In the genomic region with DNA sequence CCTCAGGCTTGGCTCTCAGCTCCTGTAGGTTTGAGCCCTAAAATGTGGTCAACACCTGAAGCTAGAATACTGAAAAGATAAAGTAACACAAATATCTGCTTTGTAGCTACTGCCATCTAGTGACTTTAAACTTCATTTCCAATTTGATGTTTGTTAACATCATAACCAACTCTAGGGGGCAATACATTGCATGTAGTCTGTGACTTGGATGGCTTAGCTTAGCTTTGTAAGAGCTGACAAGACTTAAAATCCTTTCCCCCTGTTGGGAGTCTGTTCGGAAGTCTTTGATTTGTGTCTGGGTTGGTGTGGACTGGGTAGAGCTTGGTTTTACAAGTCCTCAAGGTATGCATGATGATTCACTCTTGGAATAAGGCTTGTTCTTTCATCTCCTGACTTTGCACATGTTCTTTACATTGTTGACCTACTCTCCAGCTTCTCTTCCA, we compare ENCODE assay signal across 9 cellular contexts. TPM values are rescaled to one million over a fixed set of nuclear protein-coding genes. Genes with fewer than 3 reads are reported as not detected.
A peak's percentile ranks its signal among the peaks of the same experiment; 100 is the strongest.
DNase-seq lines count a peak whose midpoint lies in the region; ATAC-seq and TF ChIP-seq lines count a peak whose summit lies in the region.
"Had no signal": no experiment of that assay in that cellular context is flagged by ENCODE, and none has a peak within 500 bp of the region (broad histone marks: within the 10 kb centered on the region; RNA-seq: fewer than 3 reads in every experiment).

No MANE protein-coding gene starts in this region.

- H3K36me3 ChIP-seq in HEK293 (ENCODE audit: control insufficient read depth in 2 of 2, insufficient read depth in 1 of 2, low read length in 2 of 2), result no peaks in the 10 kb centered on the region

- POLR2A ChIA-PET in HEK293 (lab: Yijun Ruan, JAX), result no interaction called here

- no peak for DNase-seq in activated CD8-positive, alpha-beta memory T cell treated with anti-CD3 and anti-CD28 coated beads, Interleukin-2, amount 10 ng/mL, durations not matched to agents 7 days and 5 days
- no peak for DNase-seq in activated CD8-positive, alpha-beta memory T cell treated with anti-CD3 and anti-CD28 coated beads for 24 hours
- DNase-seq in NCI-H128 (lab: John Stamatoyannopoulos, UW; ENCODE audit: unreplicated experiment), result peak; percentile 18
- peak; percentile 63 for DNase-seq in SKM-1 (lab: John Stamatoyannopoulos, UW; ENCODE audit: unreplicated experiment)
- DNase-seq in fibroblast of mammary gland (ENCODE audit: low read depth), result peak; percentile 78
- DNase-seq in progenitor cell of endocrine pancreas (ENCODE audit: low spot score, unreplicated experiment), result no peak

- H3K36me3 Mint-ChIP-seq in activated CD8-positive, alpha-beta memory T cell treated with anti-CD3 and anti-CD28 coated beads, Interleukin-2, amount 10 ng/mL, durations not matched to agents 7 days and 5 days, result no peaks in the 10 kb centered on the region
- no peaks in the 10 kb centered on the region for H3K36me3 Mint-ChIP-seq in progenitor cell of endocrine pancreas (ENCODE audit: insufficient read depth)

- no peak overlapping the region for H3K4me3 Mint-ChIP-seq in activated CD8-positive, alpha-beta memory T cell treated with anti-CD3 and anti-CD28 coated beads, Interleukin-2, amount 10 ng/mL, durations not matched to agents 7 days and 5 days
- H3K4me3 Mint-ChIP-seq in progenitor cell of endocrine pancreas (ENCODE audit: low read depth), result no peak overlapping the region
- H3K4me3 Mint-ChIP-seq: dendritic cell treated with granulocyte-macrophage colony-stimulating factor and Interleukin-4, amounts not matched to agents 40 ng/mL and 50 ng/mL, for 4 days had no signal

- no peaks in the 10 kb centered on the region for H3K9me3 ChIP-seq in HEK293 (ENCODE audit: control insufficient read depth, insufficient read depth, low read depth, low read length)

- H3K4me3 ChIP-seq in HEK293 (ENCODE audit: low read depth, low read length) (no peak overlapping the region), fibroblast of mammary gland (ENCODE audit: control insufficient read depth, low read depth, low read length) (no peak overlapping the region)

- no peaks in the 10 kb centered on the region for H3K4me1 Mint-ChIP-seq in activated CD8-positive, alpha-beta memory T cell treated with anti-CD3 and anti-CD28 coated beads, Interleukin-2, amount 10 ng/mL, durations not matched to agents 7 days and 5 days
- no peaks in the 10 kb centered on the region for H3K4me1 Mint-ChIP-seq in progenitor cell of endocrine pancreas (ENCODE audit: low read depth)

- no peaks in the 10 kb centered on the region for H3K9me3 Mint-ChIP-seq in activated CD8-positive, alpha-beta memory T cell treated with anti-CD3 and anti-CD28 coated beads, Interleukin-2, amount 10 ng/mL, durations not matched to agents 7 days and 5 days (ENCODE audit: low read depth)
- H3K9me3 Mint-ChIP-seq in progenitor cell of endocrine pancreas (ENCODE audit: low read depth), result no peaks in the 10 kb centered on the region
- H3K9me3 Mint-ChIP-seq: dendritic cell treated with granulocyte-macrophage colony-stimulating factor and Interleukin-4, amounts not matched to agents 40 ng/mL and 50 ng/mL, for 4 days had no signal

- peaks cover 20% of the 10 kb centered on the region for H3K27me3 Mint-ChIP-seq in activated CD8-positive, alpha-beta memory T cell treated with anti-CD3 and anti-CD28 coated beads, Interleukin-2, amount 10 ng/mL, durations not matched to agents 7 days and 5 days
- no peaks in the 10 kb centered on the region for H3K27me3 Mint-ChIP-seq in progenitor cell of endocrine pancreas
- H3K27me3 Mint-ChIP-seq: dendritic cell treated with granulocyte-macrophage colony-stimulating factor and Interleukin-4, amounts not matched to agents 40 ng/mL and 50 ng/mL, for 4 days had no signal

- peak; percentile 65 for ATAC-seq in activated CD8-positive, alpha-beta memory T cell treated with anti-CD3 and anti-CD28 coated beads, Interleukin-2, amount 10 ng/mL, durations not matched to agents 7 days and 5 days
- no peak for ATAC-seq in GM18505 (IDR thresholded peaks at IDR 0.05; ENCODE audit: unreplicated experiment)

- H3K4me1 ChIP-seq in HEK293 (ENCODE audit: control insufficient read depth, insufficient read depth, low read length), result no peaks in the 10 kb centered on the region

- CTCF ChIA-PET in activated CD8-positive, alpha-beta memory T cell treated with anti-CD3 and anti-CD28 coated beads, Interleukin-2, amount 10 ng/mL, durations not matched to agents 7 days and 5 days (lab: Charles Lee), result interaction anchor here (0.6 to 3.0 kb wide), 34 partner anchors 9 to 1542 kb away, joined by 3 to 24 read pairs (median 4); a partner anchor contains a TSS
- CTCF ChIA-PET in HEK293 (lab: Yijun Ruan, JAX), result interaction anchor here (0.5 to 2.5 kb wide), 52 partner anchors 9 to 1026 kb away, joined by 3 to 21 read pairs (median 4); no protein-coding TSS in a partner anchor

- H3K27ac ChIP-seq in HEK293 (ENCODE audit: extremely low read depth, low read depth, low read length), result no peak overlapping the region

- H3K27ac Mint-ChIP-seq in activated CD8-positive, alpha-beta memory T cell treated with anti-CD3 and anti-CD28 coated beads, Interleukin-2, amount 10 ng/mL, durations not matched to agents 7 days and 5 days, result no peak overlapping the region
- H3K27ac Mint-ChIP-seq in progenitor cell of endocrine pancreas, result no peak overlapping the region
- H3K27ac Mint-ChIP-seq: dendritic cell treated with granulocyte-macrophage colony-stimulating factor and Interleukin-4, amounts not matched to agents 40 ng/mL and 50 ng/mL, for 4 days had no signal

- no peak for TF ChIP-seq POLR2A in GM18505 (IDR thresholded peaks at IDR 0.05; ENCODE audit: borderline replicate concordance, extremely low read depth, insufficient read depth, insufficient read length)

- peak; percentile 52; the same call in 1 of the 2 replicates for TF ChIP-seq CTCF in HEK293 (tag by site-specific recombination; IDR thresholded peaks at IDR 0.05)
- peak; percentile 98 for TF ChIP-seq CTCF in fibroblast of mammary gland (conservative IDR thresholded peaks at IDR 0.05; ENCODE audit: control insufficient read depth, insufficient read depth, low read depth, low read length)
- TF ChIP-seq CTCF in progenitor cell of endocrine pancreas (IDR thresholded peaks at IDR 0.05; ENCODE audit: unreplicated experiment), result peak; percentile 83

TF ChIP-seq in HEK293, 187 proteins besides CTCF, POLR2A, EP300 and RAD21:
- TF ChIP-seq ZNF654 (tag by site-specific recombination; IDR thresholded peaks at IDR 0.05; ENCODE audit: low read depth), result peak; percentile 93
- TF ChIP-seq, protein P1, sequence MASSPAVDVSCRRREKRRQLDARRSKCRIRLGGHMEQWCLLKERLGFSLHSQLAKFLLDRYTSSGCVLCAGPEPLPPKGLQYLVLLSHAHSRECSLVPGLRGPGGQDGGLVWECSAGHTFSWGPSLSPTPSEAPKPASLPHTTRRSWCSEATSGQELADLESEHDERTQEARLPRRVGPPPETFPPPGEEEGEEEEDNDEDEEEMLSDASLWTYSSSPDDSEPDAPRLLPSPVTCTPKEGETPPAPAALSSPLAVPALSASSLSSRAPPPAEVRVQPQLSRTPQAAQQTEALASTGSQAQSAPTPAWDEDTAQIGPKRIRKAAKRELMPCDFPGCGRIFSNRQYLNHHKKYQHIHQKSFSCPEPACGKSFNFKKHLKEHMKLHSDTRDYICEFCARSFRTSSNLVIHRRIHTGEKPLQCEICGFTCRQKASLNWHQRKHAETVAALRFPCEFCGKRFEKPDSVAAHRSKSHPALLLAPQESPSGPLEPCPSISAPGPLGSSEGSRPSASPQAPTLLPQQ (tag by site-specific recombination; IDR thresholded peaks at IDR 0.05), result no peak

RNA-seq across cellular contexts. Expression of a gene that starts 51.7 kb away (rescaled TPM):
- total RNA-seq in activated CD8-positive, alpha-beta memory T cell treated with anti-CD3 and anti-CD28 coated beads, Interleukin-2, amount 10 ng/mL, durations not matched to agents 7 days and 5 days, result under 1 TPM; 0.03 to 0.05 TPM
- 1.5 and 1.6 TPM in 2 replicates for total RNA-seq in progenitor cell of endocrine pancreas

RNA-seq across cellular contexts. Expression of a gene that starts 51.8 kb away (rescaled TPM):
- total RNA-seq in activated CD8-positive, alpha-beta memory T cell treated with anti-CD3 and anti-CD28 coated beads, Interleukin-2, amount 10 ng/mL, durations not matched to agents 7 days and 5 days, result 10 to 100 TPM; 25.7 to 34.5 TPM
- total RNA-seq in progenitor cell of endocrine pancreas, result 69.7 and 78.3 TPM in 2 replicates

Comparison
In these comparisons a context has a peak if more than half of its experiments do, and no peak if none do; other contexts are left out.
1. DNase-seq: peak in NCI-H128 (single experiment), SKM-1 (single experiment) and fibroblast of mammary gland (single experiment); none in activated CD8-positive, alpha-beta memory T cell treated with anti-CD3 and anti-CD28 coated beads, Interleukin-2, amount 10 ng/mL, durations not matched to agents 7 days and 5 days (single experiment), activated CD8-positive, alpha-beta memory T cell treated with anti-CD3 and anti-CD28 coated beads for 24 hours (single experiment) and progenitor cell of endocrine pancreas (single experiment).
2. Peak in every context shown above with its lines, with median percentiles within 50 percentile points of each other: CTCF ChIP-seq.